ENCODE assay signal across 12 cellular contexts in the genomic region with DNA sequence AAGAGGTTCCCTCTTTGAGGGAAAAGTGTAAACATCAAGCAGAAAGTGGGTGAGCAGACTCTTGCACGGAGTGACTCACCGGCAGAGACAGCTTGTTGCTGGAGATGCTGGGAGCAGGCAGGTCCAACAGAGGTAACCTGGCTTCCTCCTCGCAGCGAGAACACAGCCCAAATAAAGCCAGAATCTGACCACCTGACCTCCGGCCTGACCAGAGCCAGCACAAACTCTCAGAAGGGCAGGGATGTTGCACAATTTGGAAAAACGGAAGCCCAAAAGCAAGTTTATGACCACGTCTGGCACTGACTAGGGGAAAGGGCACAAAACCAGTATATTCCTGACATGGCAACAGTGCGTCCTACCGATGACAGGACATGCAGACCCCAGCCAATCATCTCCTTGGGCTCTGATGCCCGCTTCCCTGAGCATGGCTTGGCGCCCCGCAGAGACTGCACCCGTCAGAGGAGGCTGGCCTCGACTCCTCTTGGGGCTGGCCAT. TPM values are rescaled to one million over a fixed set of nuclear protein-coding genes. Genes with fewer than 3 reads are reported as not detected.
DNase-seq lines count a peak whose midpoint lies in the region; ATAC-seq and TF ChIP-seq lines count a peak whose summit lies in the region.
"Had no signal": no experiment of that assay in that cellular context is flagged by ENCODE, and none has a peak within 500 bp of the region (broad histone marks: within the 10 kb centered on the region; RNA-seq: fewer than 3 reads in every experiment).

No MANE protein-coding gene starts in this region.

- no peaks in the 10 kb centered on the region for H3K9me3 ChIP-seq in lung (ENCODE audit: control insufficient read depth in 2 of 2, insufficient read depth in 1 of 2, low read length in 1 of 2)

- H3K27me3 ChIP-seq in lung (ENCODE audit: control insufficient read depth, insufficient read depth): no peaks in the 10 kb centered on the region

- ATAC-seq in Right ventricle myocardium inferior (peak; percentile 15), lung (ENCODE audit: insufficient read depth, low FRiP score) (peak; percentile 80), GM21423 (IDR thresholded peaks at IDR 0.05; ENCODE audit: unreplicated experiment) (no peak), GM21825 (IDR thresholded peaks at IDR 0.05; ENCODE audit: unreplicated experiment) (no peak)
- ATAC-seq: naive thymus-derived CD8-positive, alpha-beta T cell had no signal

- TF ChIP-seq CTCF in lung (IDR thresholded peaks at IDR 0.05; ENCODE audit: control extremely low read depth, extremely low read depth): no peak

- no peaks in the 10 kb centered on the region for H3K36me3 ChIP-seq in lung (ENCODE audit: control insufficient read depth in 2 of 2, insufficient read depth in 2 of 2, low read length in 2 of 2)

- peaks cover 15 to 21% of the 10 kb centered on the region in 2 donors for H3K4me1 ChIP-seq in lung (ENCODE audit: control insufficient read depth in 2 of 2, insufficient read depth in 2 of 2, low read length in 2 of 2)

- intact Hi-C loops in Right ventricle myocardium inferior (cut with DNase I): loop anchor here (2.0 kb wide), 1 partner anchor 29 kb away; no protein-coding TSS in a partner anchor
- intact Hi-C loops in cardiac septum (cut with DNase I): no loop called here

- H3K4me3 ChIP-seq in lung: no peak overlapping the region

- WGBS in lung, 2 donors: 35 to 54% methylated on average over 14 of the region's 14 CpGs

- peak overlapping the region; percentile 49 for H3K27ac ChIP-seq in cingulate gyrus (ENCODE audit: low read depth, low read length)
- H3K27ac ChIP-seq in lung (ENCODE audit: low read depth in 1 of 2, low read length in 1 of 2): peak overlapping the region; percentile 82 to 87

- DNase-seq in Right ventricle myocardium inferior (ENCODE audit: missing footprints) (no peak), cardiac septum (ENCODE audit: low spot score) (no peak), lung (ENCODE audit: low spot score) (peak; percentile 72), HuH-7.5 (ENCODE audit: low spot score) (no peak)
- DNase-seq in stimulated activated CD4-positive, alpha-beta T cell treated with anti-CD3 and anti-CD28 coated beads, Interleukin-12 subunit alpha, Interleukin-12 subunit beta, amount 100 ng/mL, for 4 hours: no peak
- DNase-seq: activated CD4-positive, CD25-positive, alpha-beta regulatory T cell; foreskin melanocyte; naive thymus-derived CD8-positive, alpha-beta T cell; NCI-H524 had no signal

RNA-seq across cellular contexts. Expression of gene SMCO4, which starts 5.4 kb away (rescaled TPM):
- total RNA-seq in Right ventricle myocardium inferior (45.3 TPM), cardiac septum (40.0 TPM), lung (10 to 100 TPM; 27.0 to 45.2 TPM)
- 100 to 1,000 TPM in 1 of 2 donors, 10 to 100 TPM in 1; 41.9 to 132 TPM for polyA plus RNA-seq in lung

Comparison
In these comparisons a context has a peak if more than half of its experiments do, and no peak if none do; other contexts are left out.
1. ATAC-seq: peak in Right ventricle myocardium inferior (single experiment) and lung (single experiment); none in GM21423 (single experiment) and GM21825 (single experiment).